ENCODE assay signal across 1 cellular context in the genomic region with DNA sequence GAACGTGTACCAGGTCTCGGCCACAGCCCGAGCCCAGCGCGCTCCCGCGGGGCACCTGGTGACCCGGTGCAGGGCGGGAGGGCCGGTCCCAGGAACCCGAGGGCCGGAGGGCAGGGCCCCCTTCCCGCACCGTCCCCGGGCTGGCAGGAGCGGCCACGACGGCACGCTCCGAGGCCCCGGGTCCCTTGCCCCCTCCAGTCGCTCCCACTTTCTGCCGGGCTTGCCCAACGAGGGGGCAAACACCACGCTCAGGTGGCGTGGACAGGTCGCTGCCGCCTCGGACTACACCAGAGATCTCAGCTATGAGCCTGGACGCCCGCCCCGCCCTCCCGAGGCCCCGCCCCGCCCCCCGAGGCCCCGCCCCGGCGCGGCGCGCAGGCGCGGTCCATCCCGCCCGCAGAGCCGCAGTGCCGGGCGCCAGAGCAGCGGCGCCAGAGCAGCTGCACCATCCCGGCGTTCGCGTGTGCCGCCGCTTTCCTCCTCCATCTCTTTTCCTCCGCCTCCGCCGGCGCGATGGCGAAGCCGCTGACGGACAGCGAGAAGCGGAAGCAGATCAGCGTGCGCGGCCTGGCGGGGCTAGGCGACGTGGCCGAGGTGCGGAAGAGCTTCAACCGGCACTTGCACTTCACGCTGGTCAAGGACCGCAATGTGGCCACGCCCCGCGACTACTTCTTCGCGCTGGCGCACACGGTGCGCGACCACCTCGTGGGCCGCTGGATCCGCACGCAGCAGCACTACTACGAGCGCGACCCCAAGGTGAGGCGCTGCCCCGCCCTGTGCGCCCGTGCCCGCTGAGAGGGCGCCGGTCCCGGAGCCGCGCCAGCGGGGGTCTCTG.
TF ChIP-seq lines count a peak whose summit lies in the region.

A gene (plus strand): TSS at position 420 of the 835 bp plus-strand sequence. CDS start 94 bp downstream, at position 514.

TF ChIP-seq in H1, 55 proteins besides CTCF, POLR2A, EP300 and RAD21:
- TF ChIP-seq ZNF274 (IDR thresholded peaks at IDR 0.05; ENCODE audit: borderline replicate concordance, extremely low read depth, low read length): no peak
- TF ChIP-seq, protein P1, sequence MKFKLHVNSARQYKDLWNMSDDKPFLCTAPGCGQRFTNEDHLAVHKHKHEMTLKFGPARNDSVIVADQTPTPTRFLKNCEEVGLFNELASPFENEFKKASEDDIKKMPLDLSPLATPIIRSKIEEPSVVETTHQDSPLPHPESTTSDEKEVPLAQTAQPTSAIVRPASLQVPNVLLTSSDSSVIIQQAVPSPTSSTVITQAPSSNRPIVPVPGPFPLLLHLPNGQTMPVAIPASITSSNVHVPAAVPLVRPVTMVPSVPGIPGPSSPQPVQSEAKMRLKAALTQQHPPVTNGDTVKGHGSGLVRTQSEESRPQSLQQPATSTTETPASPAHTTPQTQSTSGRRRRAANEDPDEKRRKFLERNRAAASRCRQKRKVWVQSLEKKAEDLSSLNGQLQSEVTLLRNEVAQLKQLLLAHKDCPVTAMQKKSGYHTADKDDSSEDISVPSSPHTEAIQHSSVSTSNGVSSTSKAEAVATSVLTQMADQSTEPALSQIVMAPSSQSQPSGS (IDR thresholded peaks at IDR 0.05; ENCODE audit: low read length): no peak
- no peak for TF ChIP-seq BCL11A (IDR thresholded peaks at IDR 0.05; ENCODE audit: low read depth in 2 of 2, low read length in 2 of 2)
- TF ChIP-seq PHF8 (conservative IDR thresholded peaks at IDR 0.05; ENCODE audit: low read depth, low read length): peak; percentile 90
- no peak for TF ChIP-seq TCF12 (IDR thresholded peaks at IDR 0.05; ENCODE audit: low read depth, low read length)
- no peak for TF ChIP-seq JUND (IDR thresholded peaks at IDR 0.05; ENCODE audit: low read length)
- peak; percentile 93 for TF ChIP-seq TAF1 (IDR thresholded peaks at IDR 0.05; ENCODE audit: low read depth, low read length)
- peak; percentile 77 for TF ChIP-seq KDM4A (IDR thresholded peaks at IDR 0.05; ENCODE audit: low read depth, low read length, severe bottlenecking)
- TF ChIP-seq BACH1 (IDR thresholded peaks at IDR 0.05; ENCODE audit: low read length): no peak
- no peak for TF ChIP-seq CHD1 (IDR thresholded peaks at IDR 0.05; ENCODE audit: low read depth, low read length)
- 0 out of 2 replicates have a peak, but pooled peaks have one; percentile 56 for TF ChIP-seq YY1 (IDR thresholded peaks at IDR 0.05; ENCODE audit: low read depth, low read length)
- TF ChIP-seq SAP30 (IDR thresholded peaks at IDR 0.05; ENCODE audit: insufficient read depth, insufficient replicate concordance, low read length): no peak
- TF ChIP-seq TEAD4 (IDR thresholded peaks at IDR 0.05; ENCODE audit: low read depth, low read length): no peak
- no peak for TF ChIP-seq RFX5 (IDR thresholded peaks at IDR 0.05; ENCODE audit: borderline replicate concordance, low read depth, low read length)
- no peak for TF ChIP-seq SRF (IDR thresholded peaks at IDR 0.05; ENCODE audit: low read depth, low read length)
- TF ChIP-seq EZH2 (IDR thresholded peaks at IDR 0.05; ENCODE audit: low read depth, low read length, severe bottlenecking): no peak
- peak; percentile 84 for TF ChIP-seq POLR2AphosphoS5 (IDR thresholded peaks at IDR 0.05; ENCODE audit: low read depth, low read length)
- TF ChIP-seq SP4 (IDR thresholded peaks at IDR 0.05; ENCODE audit: low read length): no peak
- TF ChIP-seq EGR1 (IDR thresholded peaks at IDR 0.05; ENCODE audit: borderline replicate concordance, low read depth, low read length): no peak
- TF ChIP-seq, protein P2, sequence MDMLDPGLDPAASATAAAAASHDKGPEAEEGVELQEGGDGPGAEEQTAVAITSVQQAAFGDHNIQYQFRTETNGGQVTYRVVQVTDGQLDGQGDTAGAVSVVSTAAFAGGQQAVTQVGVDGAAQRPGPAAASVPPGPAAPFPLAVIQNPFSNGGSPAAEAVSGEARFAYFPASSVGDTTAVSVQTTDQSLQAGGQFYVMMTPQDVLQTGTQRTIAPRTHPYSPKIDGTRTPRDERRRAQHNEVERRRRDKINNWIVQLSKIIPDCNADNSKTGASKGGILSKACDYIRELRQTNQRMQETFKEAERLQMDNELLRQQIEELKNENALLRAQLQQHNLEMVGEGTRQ (IDR thresholded peaks at IDR 0.05; ENCODE audit: low read length): no peak
- no peak for TF ChIP-seq NANOG (IDR thresholded peaks at IDR 0.05; ENCODE audit: insufficient read depth, low read depth, low read length, poor library complexity, severe bottlenecking)
- no peak for TF ChIP-seq FOSL1 (IDR thresholded peaks at IDR 0.05; ENCODE audit: insufficient read depth, low read depth, low read length)
- no peak for TF ChIP-seq CEBPB (IDR thresholded peaks at IDR 0.05; ENCODE audit: low read depth, low read length)
- TF ChIP-seq HDAC2 (IDR thresholded peaks at IDR 0.05; ENCODE audit: borderline replicate concordance in 1 of 2, low read depth in 2 of 2, low read length in 2 of 2): no peak
- no peak for TF ChIP-seq SIN3A (conservative IDR thresholded peaks at IDR 0.05 in 1 of 2, IDR thresholded peaks at IDR 0.05 in 1 of 2; ENCODE audit: low read depth in 1 of 2, low read length in 2 of 2)
- TF ChIP-seq, protein P3, sequence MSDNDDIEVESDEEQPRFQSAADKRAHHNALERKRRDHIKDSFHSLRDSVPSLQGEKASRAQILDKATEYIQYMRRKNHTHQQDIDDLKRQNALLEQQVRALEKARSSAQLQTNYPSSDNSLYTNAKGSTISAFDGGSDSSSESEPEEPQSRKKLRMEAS (IDR thresholded peaks at IDR 0.05): peak; percentile 75
- TF ChIP-seq, protein P4, sequence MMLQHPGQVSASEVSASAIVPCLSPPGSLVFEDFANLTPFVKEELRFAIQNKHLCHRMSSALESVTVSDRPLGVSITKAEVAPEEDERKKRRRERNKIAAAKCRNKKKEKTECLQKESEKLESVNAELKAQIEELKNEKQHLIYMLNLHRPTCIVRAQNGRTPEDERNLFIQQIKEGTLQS (IDR thresholded peaks at IDR 0.05; ENCODE audit: insufficient read depth, low read depth, low read length): no peak
- no peak for TF ChIP-seq SP2 (IDR thresholded peaks at IDR 0.05; ENCODE audit: low read length)
- peak; percentile 89 for TF ChIP-seq TAF7 (optimal IDR thresholded peaks at IDR 0.05; ENCODE audit: borderline replicate concordance, low read depth, low read length)
- no peak for TF ChIP-seq RXRA (IDR thresholded peaks at IDR 0.05; ENCODE audit: insufficient read depth, low read depth, low read length)
- no peak for TF ChIP-seq JUN (IDR thresholded peaks at IDR 0.05; ENCODE audit: low read depth, low read length)
- TF ChIP-seq SP1 (IDR thresholded peaks at IDR 0.05; ENCODE audit: low read depth, low read length): no peak
- no peak for TF ChIP-seq POU5F1 (IDR thresholded peaks at IDR 0.05; ENCODE audit: low read depth, low read length)
- TF ChIP-seq BRCA1 (IDR thresholded peaks at IDR 0.05; ENCODE audit: low read depth, low read length): no peak
- TF ChIP-seq, protein P5, sequence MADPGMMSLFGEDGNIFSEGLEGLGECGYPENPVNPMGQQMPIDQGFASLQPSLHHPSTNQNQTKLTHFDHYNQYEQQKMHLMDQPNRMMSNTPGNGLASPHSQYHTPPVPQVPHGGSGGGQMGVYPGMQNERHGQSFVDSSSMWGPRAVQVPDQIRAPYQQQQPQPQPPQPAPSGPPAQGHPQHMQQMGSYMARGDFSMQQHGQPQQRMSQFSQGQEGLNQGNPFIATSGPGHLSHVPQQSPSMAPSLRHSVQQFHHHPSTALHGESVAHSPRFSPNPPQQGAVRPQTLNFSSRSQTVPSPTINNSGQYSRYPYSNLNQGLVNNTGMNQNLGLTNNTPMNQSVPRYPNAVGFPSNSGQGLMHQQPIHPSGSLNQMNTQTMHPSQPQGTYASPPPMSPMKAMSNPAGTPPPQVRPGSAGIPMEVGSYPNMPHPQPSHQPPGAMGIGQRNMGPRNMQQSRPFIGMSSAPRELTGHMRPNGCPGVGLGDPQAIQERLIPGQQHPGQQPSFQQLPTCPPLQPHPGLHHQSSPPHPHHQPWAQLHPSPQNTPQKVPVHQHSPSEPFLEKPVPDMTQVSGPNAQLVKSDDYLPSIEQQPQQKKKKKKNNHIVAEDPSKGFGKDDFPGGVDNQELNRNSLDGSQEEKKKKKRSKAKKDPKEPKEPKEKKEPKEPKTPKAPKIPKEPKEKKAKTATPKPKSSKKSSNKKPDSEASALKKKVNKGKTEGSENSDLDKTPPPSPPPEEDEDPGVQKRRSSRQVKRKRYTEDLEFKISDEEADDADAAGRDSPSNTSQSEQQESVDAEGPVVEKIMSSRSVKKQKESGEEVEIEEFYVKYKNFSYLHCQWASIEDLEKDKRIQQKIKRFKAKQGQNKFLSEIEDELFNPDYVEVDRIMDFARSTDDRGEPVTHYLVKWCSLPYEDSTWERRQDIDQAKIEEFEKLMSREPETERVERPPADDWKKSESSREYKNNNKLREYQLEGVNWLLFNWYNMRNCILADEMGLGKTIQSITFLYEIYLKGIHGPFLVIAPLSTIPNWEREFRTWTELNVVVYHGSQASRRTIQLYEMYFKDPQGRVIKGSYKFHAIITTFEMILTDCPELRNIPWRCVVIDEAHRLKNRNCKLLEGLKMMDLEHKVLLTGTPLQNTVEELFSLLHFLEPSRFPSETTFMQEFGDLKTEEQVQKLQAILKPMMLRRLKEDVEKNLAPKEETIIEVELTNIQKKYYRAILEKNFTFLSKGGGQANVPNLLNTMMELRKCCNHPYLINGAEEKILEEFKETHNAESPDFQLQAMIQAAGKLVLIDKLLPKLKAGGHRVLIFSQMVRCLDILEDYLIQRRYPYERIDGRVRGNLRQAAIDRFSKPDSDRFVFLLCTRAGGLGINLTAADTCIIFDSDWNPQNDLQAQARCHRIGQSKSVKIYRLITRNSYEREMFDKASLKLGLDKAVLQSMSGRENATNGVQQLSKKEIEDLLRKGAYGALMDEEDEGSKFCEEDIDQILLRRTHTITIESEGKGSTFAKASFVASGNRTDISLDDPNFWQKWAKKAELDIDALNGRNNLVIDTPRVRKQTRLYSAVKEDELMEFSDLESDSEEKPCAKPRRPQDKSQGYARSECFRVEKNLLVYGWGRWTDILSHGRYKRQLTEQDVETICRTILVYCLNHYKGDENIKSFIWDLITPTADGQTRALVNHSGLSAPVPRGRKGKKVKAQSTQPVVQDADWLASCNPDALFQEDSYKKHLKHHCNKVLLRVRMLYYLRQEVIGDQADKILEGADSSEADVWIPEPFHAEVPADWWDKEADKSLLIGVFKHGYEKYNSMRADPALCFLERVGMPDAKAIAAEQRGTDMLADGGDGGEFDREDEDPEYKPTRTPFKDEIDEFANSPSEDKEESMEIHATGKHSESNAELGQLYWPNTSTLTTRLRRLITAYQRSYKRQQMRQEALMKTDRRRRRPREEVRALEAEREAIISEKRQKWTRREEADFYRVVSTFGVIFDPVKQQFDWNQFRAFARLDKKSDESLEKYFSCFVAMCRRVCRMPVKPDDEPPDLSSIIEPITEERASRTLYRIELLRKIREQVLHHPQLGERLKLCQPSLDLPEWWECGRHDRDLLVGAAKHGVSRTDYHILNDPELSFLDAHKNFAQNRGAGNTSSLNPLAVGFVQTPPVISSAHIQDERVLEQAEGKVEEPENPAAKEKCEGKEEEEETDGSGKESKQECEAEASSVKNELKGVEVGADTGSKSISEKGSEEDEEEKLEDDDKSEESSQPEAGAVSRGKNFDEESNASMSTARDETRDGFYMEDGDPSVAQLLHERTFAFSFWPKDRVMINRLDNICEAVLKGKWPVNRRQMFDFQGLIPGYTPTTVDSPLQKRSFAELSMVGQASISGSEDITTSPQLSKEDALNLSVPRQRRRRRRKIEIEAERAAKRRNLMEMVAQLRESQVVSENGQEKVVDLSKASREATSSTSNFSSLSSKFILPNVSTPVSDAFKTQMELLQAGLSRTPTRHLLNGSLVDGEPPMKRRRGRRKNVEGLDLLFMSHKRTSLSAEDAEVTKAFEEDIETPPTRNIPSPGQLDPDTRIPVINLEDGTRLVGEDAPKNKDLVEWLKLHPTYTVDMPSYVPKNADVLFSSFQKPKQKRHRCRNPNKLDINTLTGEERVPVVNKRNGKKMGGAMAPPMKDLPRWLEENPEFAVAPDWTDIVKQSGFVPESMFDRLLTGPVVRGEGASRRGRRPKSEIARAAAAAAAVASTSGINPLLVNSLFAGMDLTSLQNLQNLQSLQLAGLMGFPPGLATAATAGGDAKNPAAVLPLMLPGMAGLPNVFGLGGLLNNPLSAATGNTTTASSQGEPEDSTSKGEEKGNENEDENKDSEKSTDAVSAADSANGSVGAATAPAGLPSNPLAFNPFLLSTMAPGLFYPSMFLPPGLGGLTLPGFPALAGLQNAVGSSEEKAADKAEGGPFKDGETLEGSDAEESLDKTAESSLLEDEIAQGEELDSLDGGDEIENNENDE (IDR thresholded peaks at IDR 0.05; ENCODE audit: insufficient replicate concordance, low read length): no peak
- TF ChIP-seq GTF2F1 (IDR thresholded peaks at IDR 0.05; ENCODE audit: borderline replicate concordance, low read depth, low read length): no peak
- TF ChIP-seq HDAC6 (IDR thresholded peaks at IDR 0.05; ENCODE audit: low read depth, low read length): no peak
- TF ChIP-seq CTBP2 (IDR thresholded peaks at IDR 0.05; ENCODE audit: borderline replicate concordance, insufficient read depth, insufficient read length, low read length): no peak
- TF ChIP-seq, protein P6, sequence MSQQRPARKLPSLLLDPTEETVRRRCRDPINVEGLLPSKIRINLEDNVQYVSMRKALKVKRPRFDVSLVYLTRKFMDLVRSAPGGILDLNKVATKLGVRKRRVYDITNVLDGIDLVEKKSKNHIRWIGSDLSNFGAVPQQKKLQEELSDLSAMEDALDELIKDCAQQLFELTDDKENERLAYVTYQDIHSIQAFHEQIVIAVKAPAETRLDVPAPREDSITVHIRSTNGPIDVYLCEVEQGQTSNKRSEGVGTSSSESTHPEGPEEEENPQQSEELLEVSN (IDR thresholded peaks at IDR 0.05): peak; percentile 25; the same call in 1 of the 2 replicates
- peak; percentile 31; the same call in 1 of the 2 replicates for TF ChIP-seq NRF1 (IDR thresholded peaks at IDR 0.05; ENCODE audit: low read depth, low read length)
- no peak for TF ChIP-seq GABPA (IDR thresholded peaks at IDR 0.05; ENCODE audit: borderline replicate concordance, insufficient read depth, low read length)
- no peak for TF ChIP-seq RNF2 (IDR thresholded peaks at IDR 0.05; ENCODE audit: borderline replicate concordance, low read depth, low read length, missing control alignments, poor library complexity, severe bottlenecking)
- TF ChIP-seq CHD2 (IDR thresholded peaks at IDR 0.05; ENCODE audit: low read length): peak; percentile 29; the same call in 1 of the 2 replicates
- TF ChIP-seq KDM5A (IDR thresholded peaks at IDR 0.05; ENCODE audit: low read length): no peak
- TF ChIP-seq ASH2L (IDR thresholded peaks at IDR 0.05; ENCODE audit: low read length): peak; percentile 64
- TF ChIP-seq SUZ12 (IDR thresholded peaks at IDR 0.05; ENCODE audit: low read length): no peak
- TF ChIP-seq CBX8 (IDR thresholded peaks at IDR 0.05; ENCODE audit: borderline replicate concordance, low read depth, low read length): no peak
- no peak for TF ChIP-seq CREB1 (IDR thresholded peaks at IDR 0.05)
- no peak for TF ChIP-seq KDM1A (IDR thresholded peaks at IDR 0.05; ENCODE audit: borderline replicate concordance, low read length)
- TF ChIP-seq TBP (IDR thresholded peaks at IDR 0.05; ENCODE audit: low read depth, low read length): peak; percentile 76
- TF ChIP-seq SIX5 (IDR thresholded peaks at IDR 0.05; ENCODE audit: low read depth, low read length): no peak
- no peak for TF ChIP-seq MAFK (IDR thresholded peaks at IDR 0.05; ENCODE audit: low read depth, low read length)
- no peak for TF ChIP-seq SIRT6 (IDR thresholded peaks at IDR 0.05; ENCODE audit: low read length)
- TF ChIP-seq CBX5 (IDR thresholded peaks at IDR 0.05; ENCODE audit: low read depth, low read length): no peak
- peak; percentile 82 for TF ChIP-seq RBBP5 (IDR thresholded peaks at IDR 0.05; ENCODE audit: borderline replicate concordance, low read depth, low read length)
TF ChIP-seq in H1: peak in this region for 13.
